ENCODE assay signal across 15 cellular contexts in genomic region chr6:20483902-20484497, GRCh38. TPM values are rescaled to one million over a fixed set of nuclear protein-coding genes. Genes with fewer than 3 reads are reported as not detected.
DNase-seq lines count a peak whose midpoint lies in the region; TF ChIP-seq lines count a peak whose summit lies in the region.
"Had no signal": no experiment of that assay in that cellular context is flagged by ENCODE, and none has a peak within 500 bp of the region (broad histone marks: within the 10 kb centered on the region; RNA-seq: fewer than 3 reads in every experiment).

No MANE protein-coding gene starts in this region.

- no peaks in the 10 kb centered on the region for H3K27me3 Mint-ChIP-seq in MCF 10A (ENCODE audit: insufficient read depth, unreplicated experiment)
- H3K27me3 Mint-ChIP-seq: naive thymus-derived CD8-positive, alpha-beta T cell had no signal

- peak; percentile 50 to 81 for TF ChIP-seq EP300 in tibial nerve (IDR thresholded peaks at IDR 0.05)
- no peak for TF ChIP-seq EP300 in ovary (IDR thresholded peaks at IDR 0.05)

- no peak overlapping the region for H2AFZ ChIP-seq in mammary epithelial cell (ENCODE audit: low read depth, low read length)

- H3K4me3 ChIP-seq in mammary epithelial cell (replicated peaks in 1 of 3; ENCODE audit: insufficient read depth in 1 of 3, low read depth in 2 of 3, low read length in 3 of 3) (no peak overlapping the region), tibial nerve (no peak overlapping the region), ovary (no peak overlapping the region)
- H3K4me3 ChIP-seq: SJSA1, tibial artery had no signal

- intact Hi-C loops in MCF 10A (cut with micrococcal nuclease) = no loop called here
- intact Hi-C loops in mammary epithelial cell (cut with micrococcal nuclease) = no loop called here
- intact Hi-C loops in ovary (cut with DNase I) = no loop called here

- POLR2A ChIA-PET in MCF 10A (lab: Yijun Ruan, JAX) = interaction anchor here (1.0 kb wide), 1 partner anchor 22 kb away, joined by 3 read pairs; no protein-coding TSS in a partner anchor

- TF ChIP-seq CTCF in MCF 10A (IDR thresholded peaks at IDR 0.05; ENCODE audit: unreplicated experiment) = no peak
- TF ChIP-seq CTCF in mammary epithelial cell (conservative IDR thresholded peaks at IDR 0.05 in 1 of 2, IDR thresholded peaks at IDR 0.05 in 1 of 2; ENCODE audit: extremely low read depth in 1 of 2, insufficient read depth in 1 of 2, low read depth in 1 of 2, low read length in 2 of 2) = no peak
- no peak for TF ChIP-seq CTCF in tibial nerve (IDR thresholded peaks at IDR 0.05)
- TF ChIP-seq CTCF in ovary (IDR thresholded peaks at IDR 0.05) = no peak

- dilution Hi-C loops in mammary epithelial cell (cut with HindIII; ENCODE audit: low sequenced_read_pairs) = no loop called here

- no peak overlapping the region for H3K4me3 Mint-ChIP-seq in MCF 10A (ENCODE audit: unreplicated experiment)
- H3K4me3 Mint-ChIP-seq: naive thymus-derived CD8-positive, alpha-beta T cell had no signal

- H3K27me3 ChIP-seq in mammary epithelial cell (ENCODE audit: insufficient read depth, low read length) (no peaks in the 10 kb centered on the region), tibial nerve (no peaks in the 10 kb centered on the region), ovary (no peaks in the 10 kb centered on the region)
- H3K27me3 ChIP-seq: SJSA1, tibial artery had no signal

- in situ Hi-C loops in mammary epithelial cell (cut with MboI; ENCODE audit: low sequenced_read_pairs in 2 of 2) = no loop called here

- H3K36me3 ChIP-seq in mammary epithelial cell (ENCODE audit: insufficient read depth, low read length) = peaks cover 22% of the 10 kb centered on the region
- H3K36me3 ChIP-seq in tibial nerve = peaks cover 0 to 7% (median 0%) of the 10 kb centered on the region in 3 donors
- no peaks in the 10 kb centered on the region for H3K36me3 ChIP-seq in ovary

- CTCF ChIA-PET in MCF 10A (lab: Yijun Ruan, JAX) = interaction anchor here (1.1 kb wide), 1 partner anchor 44 kb away, joined by 4 read pairs; no protein-coding TSS in a partner anchor
- CTCF ChIA-PET in mammary epithelial cell (lab: Charles Lee; ENCODE audit: low non-redundant PET) = no interaction called here

- no peaks in the 10 kb centered on the region for H4K20me1 ChIP-seq in mammary epithelial cell (ENCODE audit: insufficient read depth, low read length)

- peaks cover 11% of the 10 kb centered on the region for H3K4me1 Mint-ChIP-seq in MCF 10A (ENCODE audit: insufficient read depth, unreplicated experiment)

- TF ChIP-seq POLR2A in tibial nerve (IDR thresholded peaks at IDR 0.05) (no peak), ovary (IDR thresholded peaks at IDR 0.05) (no peak)

- DNase-seq in MCF 10A (ENCODE audit: unreplicated experiment) = peak; percentile 26
- DNase-seq in mammary epithelial cell = no peak
- DNase-seq in NOMO-1 (lab: John Stamatoyannopoulos, UW; ENCODE audit: unreplicated experiment in 2 of 2) = peak; percentile 62 to 82
- peak; percentile 56 for DNase-seq in fibroblast of gingiva (ENCODE audit: low read depth)
- peak in 1 of 2 donors; percentile 14 for DNase-seq in tibial nerve (ENCODE audit: low spot score in 2 of 2)
- no peak for DNase-seq in ovary
- DNase-seq in NCI-H446 treated with DMSO at 0.1 percent for 48 hours (lab: John Stamatoyannopoulos, UW) = no peak
- no peak for DNase-seq in SW 1271 (lab: John Stamatoyannopoulos, UW)
- DNase-seq: activated effector memory CD4-positive, alpha-beta T cell treated with anti-CD3 and anti-CD28 coated beads, Interleukin-2, amount 50 U/mL, for 16 hours; DND-41; naive thymus-derived CD8-positive, alpha-beta T cell; NCI-H446; small intestine; tibial artery had no signal

- no peaks in the 10 kb centered on the region for H3K4me1 ChIP-seq in mammary epithelial cell (ENCODE audit: insufficient read depth, low read length)
- H3K4me1 ChIP-seq in tibial nerve = peaks cover 0 to 9% (median 4%) of the 10 kb centered on the region in 4 donors
- no peaks in the 10 kb centered on the region for H3K4me1 ChIP-seq in ovary (ENCODE audit: insufficient read depth)

- no peak overlapping the region for H3K27ac ChIP-seq in mammary epithelial cell (ENCODE audit: insufficient read depth, low read depth, low read length)
- H3K27ac ChIP-seq in tibial nerve = peak overlapping the region in 2 of 4 donors; percentile 27 to 42
- H3K27ac ChIP-seq in ovary = no peak overlapping the region
- H3K27ac ChIP-seq: SJSA1, tibial artery had no signal

- BruUV-seq in MCF 10A (replicated peaks; lab: Mats Ljungman, UMichigan) (no TSS peak), mammary epithelial cell (replicated peaks; lab: Mats Ljungman, UMichigan) (no TSS peak)

- H3K9me3 Mint-ChIP-seq in MCF 10A (ENCODE audit: unreplicated experiment) = no peaks in the 10 kb centered on the region
- H3K9me3 Mint-ChIP-seq: naive thymus-derived CD8-positive, alpha-beta T cell had no signal

- 97% methylated on average over 5 of the region's 5 CpGs for WGBS in mammary epithelial cell (ENCODE audit: low coverage, missing lambda C conversion rate)
- WGBS in tibial nerve, 2 donors = 80 to 82% methylated on average over 5 of the region's 5 CpGs
- 86 to 93% (median 90%) methylated on average over 5 of the region's 5 CpGs for WGBS in ovary, 3 donors

- peaks cover 38% of the 10 kb centered on the region for H3K36me3 Mint-ChIP-seq in MCF 10A (ENCODE audit: insufficient read depth, unreplicated experiment)

- H3K4me2 ChIP-seq in mammary epithelial cell (ENCODE audit: insufficient read depth, low read depth, low read length) = no peak overlapping the region

- H3K27ac Mint-ChIP-seq in MCF 10A (ENCODE audit: low read depth, unreplicated experiment) = peak overlapping the region; percentile 75

- H3K9me3 ChIP-seq in mammary epithelial cell (replicated peaks; ENCODE audit: insufficient read depth, low read length) (no peaks in the 10 kb centered on the region), tibial nerve (no peaks in the 10 kb centered on the region), ovary (no peaks in the 10 kb centered on the region)
- H3K9me3 ChIP-seq: SJSA1, tibial artery had no signal

- H3K79me2 ChIP-seq in mammary epithelial cell (ENCODE audit: insufficient read depth, low read length) = peaks cover 14% of the 10 kb centered on the region

- no peak overlapping the region for H3K9ac ChIP-seq in mammary epithelial cell (ENCODE audit: insufficient read depth, low read length)

RNA-seq across cellular contexts. Expression of gene CDKAL1, which starts 50.3 kb away (rescaled TPM):
- total RNA-seq in MCF 10A (2022) (11.8 and 13.2 TPM in 2 replicates), mammary epithelial cell (10 to 100 TPM; 12.0 to 15.2 TPM), tibial nerve (10 to 100 TPM; 13.5 to 21.2 (median 17.3) TPM), ovary (10 to 100 TPM; 10.6 to 21.3 (median 20.3) TPM)
- polyA plus RNA-seq in mammary epithelial cell (4.1 TPM), ovary (10 to 100 TPM in 1 of 2 donors, 1 to 10 TPM in 1; 6.8 to 10.1 TPM)
- polyA minus RNA-seq in mammary epithelial cell = 12.1 TPM

Comparison
In these comparisons a context has a peak if more than half of its experiments do, and no peak if none do; other contexts are left out.
1. DNase-seq: peak in MCF 10A (single experiment), NOMO-1 (2 of 2) and fibroblast of gingiva (single experiment); none in mammary epithelial cell (single experiment), ovary (0 of 5), NCI-H446 treated with DMSO at 0.1 percent for 48 hours (single experiment) and SW 1271 (0 of 2).